16 cellular contexts compared by ENCODE assay signal in the genomic region with DNA sequence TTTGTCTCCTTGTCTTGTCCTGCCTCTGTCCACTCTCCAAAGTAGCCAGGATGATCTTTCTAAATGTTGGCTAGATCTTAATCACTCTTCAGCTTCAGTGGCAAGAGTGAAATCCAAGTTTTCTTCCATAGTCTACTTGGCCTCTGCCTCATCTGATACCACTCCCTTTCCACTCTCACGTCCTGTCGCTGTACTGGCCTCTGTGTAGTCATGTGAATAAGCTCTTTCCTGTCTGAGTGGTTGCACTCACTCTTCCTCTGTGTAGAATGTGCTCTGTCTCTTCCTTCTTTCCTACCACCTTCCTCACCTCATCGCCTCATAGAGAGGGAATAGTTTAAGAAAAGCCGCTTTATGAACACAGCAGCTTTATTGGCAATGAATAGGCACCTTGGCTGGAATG.
DNase-seq lines count a peak whose midpoint lies in the region; ATAC-seq and TF ChIP-seq lines count a peak whose summit lies in the region.
"Had no signal": no experiment of that assay in that cellular context is flagged by ENCODE, and none has a peak within 500 bp of the region (broad histone marks: within the 10 kb centered on the region; RNA-seq: fewer than 3 reads in every experiment).

No MANE protein-coding gene starts in this region.

- intact Hi-C loops in activated B cell treated with CpG ODN at 0.5 μM for 24 hours (cut with micrococcal nuclease) (no loop called here), left ventricle myocardium superior (cut with micrococcal nuclease) (no loop called here)

- H3K27me3 ChIP-seq in BLaER1 treated with 17β-estradiol and CSF1 and Interleukin-3, amounts not matched to agents 10 nM and 100 nM: no peaks in the 10 kb centered on the region

- H3K4me2 ChIP-seq in BLaER1 treated with 17β-estradiol and CSF1 and Interleukin-3, amounts not matched to agents 10 nM and 100 nM: peak overlapping the region; percentile 52 to 90 (median 74)

- CTCF ChIA-PET in activated B cell treated with CpG ODN at 0.5 μM for 24 hours (lab: Charles Lee): interaction anchor here (2.7 kb wide), 1 partner anchor 223 kb away, joined by 8 read pairs; no protein-coding TSS in a partner anchor

- H3K27ac Mint-ChIP-seq in activated B cell treated with CpG ODN at 0.5 μM for 24 hours: no peak overlapping the region
- no peak overlapping the region for H3K27ac Mint-ChIP-seq in naive B cell

- H3K4me3 ChIP-seq in BLaER1 treated with 17β-estradiol and CSF1 and Interleukin-3, amounts not matched to agents 10 nM and 100 nM: no peak overlapping the region; a peak in 1 of 20 replicates

- peaks cover 14 to 36% (median 19%) of the 10 kb centered on the region in 11 experiments; a peak in 16 of 22 replicates for H3K36me3 ChIP-seq in BLaER1 treated with 17β-estradiol and CSF1 and Interleukin-3, amounts not matched to agents 10 nM and 100 nM

- H3K36me3 Mint-ChIP-seq in activated B cell treated with CpG ODN at 0.5 μM for 24 hours (ENCODE audit: low read depth) (peaks cover 56% of the 10 kb centered on the region), naive B cell (peaks cover 9 to 19% of the 10 kb centered on the region in 2 donors)

- no peak overlapping the region for H3K9ac ChIP-seq in BLaER1 treated with 17β-estradiol and CSF1 and Interleukin-3, amounts not matched to agents 10 nM and 100 nM

- peaks cover 24% of the 10 kb centered on the region for H3K4me1 Mint-ChIP-seq in activated B cell treated with CpG ODN at 0.5 μM for 24 hours
- peaks cover 29 to 42% (median 34%) of the 10 kb centered on the region in 3 donors for H3K4me1 Mint-ChIP-seq in naive B cell

- ATAC-seq in activated B cell treated with CpG ODN at 0.5 μM for 24 hours (ENCODE audit: low read depth) (peak; percentile 31), left ventricle myocardium superior (peak; percentile 75), naive B cell (ENCODE audit: low read depth in 2 of 2) (peak; percentile 52 to 54)
- ATAC-seq: HCT116 had no signal

- H3K4me1 ChIP-seq in BLaER1 treated with 17β-estradiol and CSF1 and Interleukin-3, amounts not matched to agents 10 nM and 100 nM: peaks cover 49 to 86% (median 62%) of the 10 kb centered on the region in 10 experiments

- H3K27me3 Mint-ChIP-seq in activated B cell treated with CpG ODN at 0.5 μM for 24 hours: no peaks in the 10 kb centered on the region
- H3K27me3 Mint-ChIP-seq in naive B cell: no peaks in the 10 kb centered on the region

- no peaks in the 10 kb centered on the region for H4K20me1 ChIP-seq in BLaER1 treated with 17β-estradiol and CSF1 and Interleukin-3, amounts not matched to agents 10 nM and 100 nM

- peak overlapping the region in 2 of 11 experiments; percentile 4 to 40; a peak in 1 of 22 replicates for H3K27ac ChIP-seq in BLaER1 treated with 17β-estradiol and CSF1 and Interleukin-3, amounts not matched to agents 10 nM and 100 nM
- H3K27ac ChIP-seq in caudate nucleus (ENCODE audit: low read depth, low read length): no peak overlapping the region

- DNase-seq in activated B cell treated with CpG ODN at 0.5 μM for 24 hours (no peak), left ventricle myocardium superior (no peak), naive B cell (no peak), caudate nucleus (lab: John Stamatoyannopoulos, UW) (no peak), DMS53 treated with DMSO at 0.1 percent for 48 hours (lab: John Stamatoyannopoulos, UW; ENCODE audit: unreplicated experiment) (no peak), mucosa of gallbladder (ENCODE audit: low spot score) (no peak), GM19238 (ENCODE audit: insufficient read length, low spot score) (no peak)
- DNase-seq: activated CD4-positive, CD25-positive, alpha-beta regulatory T cell; activated effector memory CD4-positive, alpha-beta T cell treated with anti-CD3 and anti-CD28 coated beads, Interleukin-2, amount 50 U/mL, for 16 hours; GDM1; kidney; NCI-H1436 treated with DMSO at 0.1 percent for 48 hours; SHP77 had no signal

- H3K9me3 Mint-ChIP-seq in activated B cell treated with CpG ODN at 0.5 μM for 24 hours (no peaks in the 10 kb centered on the region), naive B cell (no peaks in the 10 kb centered on the region)
- H3K9me3 Mint-ChIP-seq: nephron had no signal

- POLR2A ChIA-PET in activated B cell treated with CpG ODN at 0.5 μM for 24 hours (lab: Charles Lee): no interaction called here

- no peak for TF ChIP-seq CTCF in activated B cell treated with CpG ODN at 0.5 μM for 24 hours (IDR thresholded peaks at IDR 0.05)

- H3K9me3 ChIP-seq in BLaER1 treated with 17β-estradiol and CSF1 and Interleukin-3, amounts not matched to agents 10 nM and 100 nM (replicated peaks in 1 of 11): no peaks in the 10 kb centered on the region

- no peak overlapping the region for H3K4me3 Mint-ChIP-seq in activated B cell treated with CpG ODN at 0.5 μM for 24 hours
- no peak overlapping the region for H3K4me3 Mint-ChIP-seq in naive B cell
